ENCODE assay signal across 17 cellular contexts in the genomic region with DNA sequence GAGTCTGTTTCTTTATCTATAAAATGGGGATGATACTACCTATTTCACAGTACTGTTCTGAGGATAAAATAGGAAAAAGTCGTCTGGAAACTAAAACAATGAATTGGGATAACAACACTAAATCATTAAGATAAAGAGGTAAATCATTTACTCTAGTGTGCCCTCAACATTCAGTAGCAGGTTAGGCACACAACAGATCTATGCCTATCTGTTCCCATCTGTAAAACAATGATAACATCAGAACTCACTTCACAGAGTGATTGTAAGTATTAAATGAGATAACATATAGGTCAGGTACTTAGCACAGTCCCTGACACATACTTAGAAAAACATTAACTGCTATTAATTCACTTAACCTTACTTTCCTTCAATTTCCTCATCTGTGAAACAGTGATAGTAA. TPM values are rescaled to one million over a fixed set of nuclear protein-coding genes. Genes with fewer than 3 reads are reported as not detected.
DNase-seq lines count a peak whose midpoint lies in the region; ATAC-seq, FAIRE-seq and TF ChIP-seq lines count a peak whose summit lies in the region.
"Had no signal": no experiment of that assay in that cellular context is flagged by ENCODE, and none has a peak within 500 bp of the region (broad histone marks: within the 10 kb centered on the region; RNA-seq: fewer than 3 reads in every experiment).

No MANE protein-coding gene starts in this region.

- H2AFZ ChIP-seq in GM12878 (ENCODE audit: control insufficient read depth, low read depth, low read length), result no peak overlapping the region
- H2AFZ ChIP-seq: GM23248 had no signal

- peak overlapping the region in 10 of 11 experiments; percentile 43 to 67 (median 58); a peak in 16 of 22 replicates for H3K4me2 ChIP-seq in BLaER1 treated with 17β-estradiol and CSF1 and Interleukin-3, amounts not matched to agents 10 nM and 100 nM
- no peak overlapping the region; the same call in 1 of the 2 replicates for H3K4me2 ChIP-seq in GM12878 (ENCODE audit: control insufficient read depth, insufficient read depth)

- no peak for TF ChIP-seq CTCF in GM12878 (IDR thresholded peaks at IDR 0.05 in 2 of 3, conservative IDR thresholded peaks at IDR 0.05 in 1 of 3; ENCODE audit: control insufficient read depth in 2 of 3, extremely low read depth in 1 of 3, insufficient read depth in 1 of 3, low read depth in 3 of 3, low read length in 3 of 3)
- no peak for TF ChIP-seq CTCF in transverse colon (IDR thresholded peaks at IDR 0.05)

- H3K9me3 ChIP-seq in BLaER1 treated with 17β-estradiol and CSF1 and Interleukin-3, amounts not matched to agents 10 nM and 100 nM (replicated peaks in 1 of 11), result no peaks in the 10 kb centered on the region
- H3K9me3 ChIP-seq in GM12878 (replicated peaks; ENCODE audit: control insufficient read depth, insufficient read depth, low read length) (no peaks in the 10 kb centered on the region), transverse colon (no peaks in the 10 kb centered on the region)

- in situ Hi-C loops in GM12878 (cut with MboI) (no loop called here), transverse colon (cut with MboI; ENCODE audit: low pct_ligation_motif_present in 1 of 4, low pct_unique_long_range_greater_than_20kb in 1 of 4, low sequenced_read_pairs in 3 of 4) (no loop called here)

- peaks cover 0 to 8% (median 0%) of the 10 kb centered on the region in 11 experiments; a peak in 2 of 22 replicates for H4K20me1 ChIP-seq in BLaER1 treated with 17β-estradiol and CSF1 and Interleukin-3, amounts not matched to agents 10 nM and 100 nM
- H4K20me1 ChIP-seq in GM12878 (ENCODE audit: control insufficient read depth, insufficient read depth), result no peaks in the 10 kb centered on the region

- RAD21 ChIA-PET in GM12878 (lab: Charles Lee; ENCODE audit: unreplicated experiment), result interaction anchor here (1.0 to 3.4 kb wide), 5 partner anchors 10 to 34 kb away, joined by 4 to 38 read pairs (median 16); no protein-coding TSS in a partner anchor

- CTCF ChIA-PET in GM12878 (lab: Yijun Ruan, JAX), result interaction anchor here (1.1 to 3.3 kb wide), 7 partner anchors 9 to 111 kb away, joined by 3 to 18 read pairs (median 5); no protein-coding TSS in a partner anchor

- peak; percentile 10; the same call in 1 of the 3 replicates for ATAC-seq in GM12878
- ATAC-seq: CD8-positive, alpha-beta T cell; K562 had no signal

- no TSS peak for BruUV-seq in GM12878 (replicated peaks; lab: Mats Ljungman, UMichigan)

- 0% methylated on average over 1 of the region's 1 CpG for WGBS in GM12878 (ENCODE audit: insufficient coverage, insufficient replicate concordance, low lambda C conversion rate, missing lambda C conversion rate)
- 18 to 40% methylated on average over 1 of the region's 1 CpG for WGBS in transverse colon (ENCODE audit: low coverage in 1 of 2), 2 donors

- H3K4me3 ChIP-seq in BLaER1 treated with 17β-estradiol and CSF1 and Interleukin-3, amounts not matched to agents 10 nM and 100 nM, result no peak overlapping the region
- H3K4me3 ChIP-seq in GM12878 (no peak overlapping the region), transverse colon (no peak overlapping the region)
- H3K4me3 ChIP-seq: GM23248, K562 had no signal

- H3K36me3 ChIP-seq in BLaER1 treated with 17β-estradiol and CSF1 and Interleukin-3, amounts not matched to agents 10 nM and 100 nM, result 0 out of 22 replicates have a peak, but pooled peaks cover 0 to under 1% (median 0%) of the 10 kb centered on the region in 11 experiments
- no peaks in the 10 kb centered on the region; a peak in 1 of 4 replicates for H3K36me3 ChIP-seq in GM12878 (ENCODE audit: control insufficient read depth in 2 of 2, insufficient read depth in 2 of 2, low read length in 1 of 2)
- no peaks in the 10 kb centered on the region for H3K36me3 ChIP-seq in transverse colon

- H3K79me2 ChIP-seq in GM12878 (ENCODE audit: control insufficient read depth, insufficient read depth, low read length), result peaks cover 70% of the 10 kb centered on the region

- peak; percentile 9 for FAIRE-seq in HTR-8/SVneo (lab: Jason Lieb, UNC)
- no peak for FAIRE-seq in GM12878 (lab: Jason Lieb, UNC)
- FAIRE-seq: K562 had no signal

- DNase-seq in HTR-8/SVneo (ENCODE audit: insufficient read length, low spot score), result no peak
- no peak for DNase-seq in GM12878 (ENCODE audit: low read depth, low spot score)
- no peak for DNase-seq in transverse colon
- DNase-seq in NCI-H187 (lab: John Stamatoyannopoulos, UW), result no peak
- DNase-seq in NCI-H526 (lab: John Stamatoyannopoulos, UW), result no peak
- DNase-seq in AG08395 (ENCODE audit: low spot score), result no peak
- DNase-seq: 8988T; ACHN; CD8-positive, alpha-beta T cell; COR-L47; DMS53; GF-D8; GM23248; H7 had no signal

- SMC1A ChIA-PET in GM12878 (lab: Charles Lee; ENCODE audit: uncharacterized antibody, unreplicated experiment), result interaction anchor here (1.7 to 3.3 kb wide), 4 partner anchors 11 to 34 kb away, joined by 4 to 51 read pairs (median 18); no protein-coding TSS in a partner anchor

- intact Hi-C loops in GM12878 (cut with micrococcal nuclease; ENCODE audit: unreplicated experiment), result no loop called here
- intact Hi-C loops in transverse colon (cut with DNase I; ENCODE audit: low total_unique reads), result loop anchor here (1.0 kb wide), 1 partner anchor 35 kb away; no protein-coding TSS in a partner anchor

- H3K9ac ChIP-seq in BLaER1 treated with 17β-estradiol and CSF1 and Interleukin-3, amounts not matched to agents 10 nM and 100 nM, result no peak overlapping the region
- H3K9ac ChIP-seq in GM12878 (ENCODE audit: control insufficient read depth, insufficient read depth, low read length), result no peak overlapping the region
- H3K9ac ChIP-seq: GM23248 had no signal

- no peak for TF ChIP-seq EP300 in GM12878 (IDR thresholded peaks at IDR 0.05; ENCODE audit: borderline replicate concordance in 1 of 2, control insufficient read depth in 1 of 2, low read depth in 2 of 2, low read length in 2 of 2)
- TF ChIP-seq EP300 in transverse colon (IDR thresholded peaks at IDR 0.05; ENCODE audit: low read depth), result no peak

- H3K27ac ChIP-seq in BLaER1 treated with 17β-estradiol and CSF1 and Interleukin-3, amounts not matched to agents 10 nM and 100 nM, result no peak overlapping the region
- H3K27ac ChIP-seq in GM12878 (ENCODE audit: control insufficient read depth, insufficient read depth) (peak overlapping the region; percentile 35; the same call in 1 of the 2 replicates), transverse colon (peak overlapping the region in 3 of 4 donors; percentile 36 to 39 (median 37))
- H3K27ac ChIP-seq: GM23248, HL-60 had no signal

- no peak for TF ChIP-seq RAD21 in GM12878 (IDR thresholded peaks at IDR 0.05; ENCODE audit: insufficient read depth, low read depth, low read length)

- TF ChIP-seq POLR2A in GM12878 (IDR thresholded peaks at IDR 0.05; ENCODE audit: low read depth, low read length) (no peak), transverse colon (IDR thresholded peaks at IDR 0.05) (no peak)

- H3K4me1 ChIP-seq in BLaER1 treated with 17β-estradiol and CSF1 and Interleukin-3, amounts not matched to agents 10 nM and 100 nM, result peaks cover 25 to 49% (median 41%) of the 10 kb centered on the region in 10 experiments
- peaks cover 39% of the 10 kb centered on the region for H3K4me1 ChIP-seq in GM12878 (ENCODE audit: control insufficient read depth, insufficient read depth, low read length)
- H3K4me1 ChIP-seq in transverse colon, result peaks cover 5 to 27% (median 15%) of the 10 kb centered on the region in 4 donors

- POLR2A ChIA-PET in GM12878 (lab: Charles Lee), result interaction anchor here (1.8 to 3.2 kb wide), 3 partner anchors 10 to 26 kb away, joined by 4 to 33 read pairs (median 15); no protein-coding TSS in a partner anchor

- H3K27me3 ChIP-seq in BLaER1 treated with 17β-estradiol and CSF1 and Interleukin-3, amounts not matched to agents 10 nM and 100 nM, result no peaks in the 10 kb centered on the region
- H3K27me3 ChIP-seq in GM12878 (replicated peaks in 1 of 2; ENCODE audit: control insufficient read depth in 2 of 2, insufficient read depth in 2 of 2, low read length in 1 of 2) (no peaks in the 10 kb centered on the region), transverse colon (no peaks in the 10 kb centered on the region)

TF ChIP-seq in GM12878, 131 proteins besides CTCF, POLR2A, EP300 and RAD21 (continues in another document):
- TF ChIP-seq, protein P1, sequence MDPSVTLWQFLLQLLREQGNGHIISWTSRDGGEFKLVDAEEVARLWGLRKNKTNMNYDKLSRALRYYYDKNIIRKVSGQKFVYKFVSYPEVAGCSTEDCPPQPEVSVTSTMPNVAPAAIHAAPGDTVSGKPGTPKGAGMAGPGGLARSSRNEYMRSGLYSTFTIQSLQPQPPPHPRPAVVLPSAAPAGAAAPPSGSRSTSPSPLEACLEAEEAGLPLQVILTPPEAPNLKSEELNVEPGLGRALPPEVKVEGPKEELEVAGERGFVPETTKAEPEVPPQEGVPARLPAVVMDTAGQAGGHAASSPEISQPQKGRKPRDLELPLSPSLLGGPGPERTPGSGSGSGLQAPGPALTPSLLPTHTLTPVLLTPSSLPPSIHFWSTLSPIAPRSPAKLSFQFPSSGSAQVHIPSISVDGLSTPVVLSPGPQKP (IDR thresholded peaks at IDR 0.05; ENCODE audit: low read depth, low read length), result no peak
- TF ChIP-seq ZSCAN29 (IDR thresholded peaks at IDR 0.05) (no peak), BMI1 (IDR thresholded peaks at IDR 0.05; ENCODE audit: borderline replicate concordance) (no peak), SMAD1 (IDR thresholded peaks at IDR 0.05; ENCODE audit: low read depth, partially characterized antibody) (no peak), PAX8 (IDR thresholded peaks at IDR 0.05) (no peak), CHD4 (IDR thresholded peaks at IDR 0.05) (no peak), SIN3A (IDR thresholded peaks at IDR 0.05; ENCODE audit: low read depth, low read length) (no peak), MXI1 (IDR thresholded peaks at IDR 0.05; ENCODE audit: low read depth, low read length) (no peak)

RNA-seq across cellular contexts. Expression of gene PAK1, which starts 36.9 kb away (rescaled TPM):
- 246 and 249 TPM in 2 replicates for total RNA-seq in GM12878 (2013; cell fraction: nucleolus; rRNA removed)
- total RNA-seq in GM12878 (2014; rRNA removed), result 108 and 131 TPM in 2 replicates
- 108 and 112 TPM in 2 replicates for total RNA-seq in GM12878 (2014; rRNA removed; fragmentation: Illumina TruSeq; extraction: Trizol)
- total RNA-seq in GM12878 (2021), result 119 and 121 TPM in 2 replicates
- 52.9 TPM for polyA plus RNA-seq in GM12878 (2011; ENCODE audit: low read depth)
- 321 and 332 TPM in 2 replicates for polyA plus RNA-seq in GM12878 (2011; rRNA removed)
- polyA plus RNA-seq in GM12878 (2011; cell fraction: cytosol; rRNA removed), result 214 and 249 TPM in 2 replicates
- 423 and 453 TPM in 2 replicates for polyA plus RNA-seq in GM12878 (2011; cell fraction: nucleus; rRNA removed)
- polyA plus RNA-seq in GM12878 (2012), result 85.0 and 96.2 TPM in 2 replicates
- 162 and 181 TPM in 2 replicates for polyA plus RNA-seq in GM12878 (2014; fragmentation: Illumina TruSeq; extraction: Trizol)
- polyA plus RNA-seq in GM12878 (2014; fragmentation: Nextera tagmentation; extraction: Ambion mirVana), result 10 to 100 TPM; 43.8 to 49.4 TPM
- 112 and 113 TPM in 2 replicates for polyA plus RNA-seq in GM12878 (2014; rRNA removed)
- 100 to 1,000 TPM in 1 of 2 experiments, 10 to 100 TPM in 1; 99.1 to 114 TPM for polyA plus RNA-seq in GM12878 (2016; fragmentation: Nextera tagmentation; extraction: Ambion mirVana)
- polyA minus RNA-seq in GM12878 (2011; rRNA and poly(A)+ RNA removed), result 305 and 451 TPM in 2 replicates
- 66.0 and 75.9 TPM in 2 replicates for polyA minus RNA-seq in GM12878 (2011; cell fraction: cytosol; rRNA and poly(A)+ RNA removed)
- 140 and 186 TPM in 2 replicates for polyA minus RNA-seq in GM12878 (2011; cell fraction: nucleus; rRNA and poly(A)+ RNA removed)
- total RNA-seq in transverse colon, result 100 to 1,000 TPM; 104 to 222 (median 128) TPM

Comparison
In these comparisons a context has a peak if more than half of its experiments do, and no peak if none do; other contexts are left out.
1. H3K27ac ChIP-seq: peak in GM12878 (single experiment) and transverse colon (3 of 4); none in BLaER1 treated with 17β-estradiol and CSF1 and Interleukin-3, amounts not matched to agents 10 nM and 100 nM (0 of 11).